Comparison of ENCODE assay signal across 25 cellular contexts in the genomic region with DNA sequence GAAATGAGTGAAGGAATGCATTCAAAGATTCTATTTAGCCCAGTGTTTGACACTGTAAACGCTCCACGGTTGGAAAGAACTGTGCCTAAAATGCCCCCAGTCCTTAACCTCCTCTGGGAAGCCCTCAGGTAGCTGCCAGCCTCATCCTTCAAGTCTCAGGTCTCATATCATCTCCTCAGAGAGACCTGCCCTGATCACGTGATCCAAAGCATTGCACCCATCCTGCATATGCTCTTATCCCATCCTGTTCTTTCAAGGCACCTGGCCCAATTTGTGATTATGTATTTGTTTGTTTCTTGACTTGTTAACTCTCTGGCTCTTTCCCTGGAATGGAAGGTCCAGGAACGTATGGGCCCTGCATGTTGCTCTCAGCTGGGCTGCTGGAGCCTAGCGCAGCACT. TPM values are rescaled to one million over a fixed set of nuclear protein-coding genes. Genes with fewer than 3 reads are reported as not detected.
A peak's percentile ranks its signal among the peaks of the same experiment; 100 is the strongest.
DNase-seq lines count a peak whose midpoint lies in the region; ATAC-seq, FAIRE-seq and TF ChIP-seq lines count a peak whose summit lies in the region.
"Had no signal": no experiment of that assay in that cellular context is flagged by ENCODE, and none has a peak within 500 bp of the region (broad histone marks: within the 10 kb centered on the region; RNA-seq: fewer than 3 reads in every experiment).

No MANE protein-coding gene starts in this region.

- H3K79me2 ChIP-seq in HepG2 (ENCODE audit: insufficient read depth, low read length), result no peaks in the 10 kb centered on the region

- no TSS peak for BruUV-seq in HepG2 (replicated peaks; lab: Mats Ljungman, UMichigan)

- H3K9me3 Mint-ChIP-seq in nephron, result no peaks in the 10 kb centered on the region
- H3K9me3 Mint-ChIP-seq: CD4-positive, alpha-beta T cell; CD8-positive, alpha-beta memory T cell had no signal

- H3K27ac Mint-ChIP-seq in nephron, result peak overlapping the region; percentile 34 to 89 (median 81)
- H3K27ac Mint-ChIP-seq: CD14-positive monocyte; CD4-positive, alpha-beta T cell had no signal

- TF ChIP-seq RAD21 in HepG2 (CRISPR knock-in tag; IDR thresholded peaks at IDR 0.05), result no peak

- H3K27me3 Mint-ChIP-seq in nephron (ENCODE audit: low read depth), result no peaks in the 10 kb centered on the region

- no peak overlapping the region for H3K9ac ChIP-seq in HepG2 (ENCODE audit: insufficient read depth, low read depth, low read length)
- H3K9ac ChIP-seq: BLaER1 treated with 17β-estradiol and CSF1 and Interleukin-3, amounts not matched to agents 10 nM and 100 nM; GM23248 had no signal

- H3K9me3 ChIP-seq in HepG2 (ENCODE audit: low read length), result no peaks in the 10 kb centered on the region
- no peaks in the 10 kb centered on the region for H3K9me3 ChIP-seq in right lobe of liver
- H3K9me3 ChIP-seq in effector memory CD4-positive, alpha-beta T cell (ENCODE audit: control insufficient read depth, low read length), result no peaks in the 10 kb centered on the region
- H3K9me3 ChIP-seq: A549; BE2C; BLaER1 treated with 17β-estradiol and CSF1 and Interleukin-3, amounts not matched to agents 10 nM and 100 nM had no signal

- no peak for TF ChIP-seq CTCF in HepG2 (CRISPR knock-in tag; IDR thresholded peaks at IDR 0.05)
- no peak for TF ChIP-seq CTCF in right lobe of liver (IDR thresholded peaks at IDR 0.05)
- no peak for TF ChIP-seq CTCF in nephron (IDR thresholded peaks at IDR 0.05; ENCODE audit: unreplicated experiment in 3 of 3)

- H3K4me1 ChIP-seq in HepG2 (ENCODE audit: insufficient read depth, low read length), result no peaks in the 10 kb centered on the region
- H3K4me1 ChIP-seq in right lobe of liver, result no peaks in the 10 kb centered on the region
- H3K4me1 ChIP-seq in effector memory CD4-positive, alpha-beta T cell (ENCODE audit: control insufficient read depth, insufficient read depth, low read length, poor library complexity, severe bottlenecking), result no peaks in the 10 kb centered on the region
- H3K4me1 ChIP-seq: A549; BE2C; BLaER1 treated with 17β-estradiol and CSF1 and Interleukin-3, amounts not matched to agents 10 nM and 100 nM had no signal

- H3K4me2 ChIP-seq in HepG2 (ENCODE audit: low read depth, low read length), result no peak overlapping the region
- H3K4me2 ChIP-seq: A549; BLaER1 treated with 17β-estradiol and CSF1 and Interleukin-3, amounts not matched to agents 10 nM and 100 nM had no signal

- H3K27me3 ChIP-seq in HepG2 (ENCODE audit: control insufficient read depth in 1 of 2, insufficient read depth in 2 of 2, low read length in 2 of 2) (peaks cover 0 to 3% of the 10 kb centered on the region in 2 experiments; a peak in 3 of 5 replicates), right lobe of liver (no peaks in the 10 kb centered on the region)
- H3K27me3 ChIP-seq in effector memory CD4-positive, alpha-beta T cell (replicated peaks; ENCODE audit: control insufficient read depth, insufficient read depth, low read length, poor library complexity, severe bottlenecking), result no peaks in the 10 kb centered on the region
- H3K27me3 ChIP-seq: BE2C; BLaER1 treated with 17β-estradiol and CSF1 and Interleukin-3, amounts not matched to agents 10 nM and 100 nM had no signal

- H3K4me3 ChIP-seq in HepG2 (replicated peaks in 1 of 3; ENCODE audit: insufficient read depth in 1 of 3, low read depth in 2 of 3, low read length in 3 of 3) (no peak overlapping the region), right lobe of liver (no peak overlapping the region)
- H3K4me3 ChIP-seq in effector memory CD4-positive, alpha-beta T cell (ENCODE audit: insufficient read depth, low read depth, low read length, poor library complexity, severe bottlenecking), result no peak overlapping the region
- H3K4me3 ChIP-seq: A549; BLaER1 treated with 17β-estradiol and CSF1 and Interleukin-3, amounts not matched to agents 10 nM and 100 nM; GM12878; GM23248 had no signal

- H2AFZ ChIP-seq in HepG2 (ENCODE audit: low read length), result no peak overlapping the region
- H2AFZ ChIP-seq: GM23248 had no signal

- no peaks in the 10 kb centered on the region for H3K36me3 Mint-ChIP-seq in nephron (ENCODE audit: low read depth)
- H3K36me3 Mint-ChIP-seq: CD14-positive monocyte had no signal

- ATAC-seq in HepG2, result no peak
- no peak for ATAC-seq in right lobe of liver
- ATAC-seq: A549, GM12878, HCT116 had no signal

- no peak overlapping the region for H3K27ac ChIP-seq in HepG2 (ENCODE audit: extremely low read length, insufficient read depth, low read length)
- H3K27ac ChIP-seq in right lobe of liver, result no peak overlapping the region
- H3K27ac ChIP-seq in effector memory CD4-positive, alpha-beta T cell (ENCODE audit: insufficient read depth, low read length, poor library complexity, severe bottlenecking), result no peak overlapping the region
- H3K27ac ChIP-seq: A549; BLaER1 treated with 17β-estradiol and CSF1 and Interleukin-3, amounts not matched to agents 10 nM and 100 nM; GM23248 had no signal

- TF ChIP-seq POLR2A in HepG2 (IDR thresholded peaks at IDR 0.05; ENCODE audit: insufficient read depth in 1 of 2, low read depth in 2 of 2, low read length in 2 of 2), result no peak
- no peak for TF ChIP-seq POLR2A in right lobe of liver (IDR thresholded peaks at IDR 0.05)

- intact Hi-C loops in HepG2 (cut with micrococcal nuclease; ENCODE audit: unreplicated experiment), result no loop called here
- intact Hi-C loops in right lobe of liver (cut with DNase I), result no loop called here

- TF ChIP-seq EP300 in HepG2 (IDR thresholded peaks at IDR 0.05; ENCODE audit: low read depth in 2 of 2, low read length in 2 of 2) (no peak), HepG2 (CRISPR knock-in tag; IDR thresholded peaks at IDR 0.05; ENCODE audit: borderline replicate concordance) (no peak)

- H3K4me1 Mint-ChIP-seq in nephron, result peaks cover 74% of the 10 kb centered on the region
- H3K4me1 Mint-ChIP-seq: CD8-positive, alpha-beta memory T cell had no signal

- in situ Hi-C loops in HepG2 (cut with HindIII; ENCODE audit: extremely low pct_ligation_motif_present, low pct_unique_long_range_greater_than_20kb), result no loop called here

- no peak for DNase-seq in HepG2 (ENCODE audit: low spot score)
- DNase-seq in right lobe of liver, result no peak
- DNase-seq in effector memory CD4-positive, alpha-beta T cell, result no peak
- no peak for DNase-seq in NCI-H1048 (lab: John Stamatoyannopoulos, UW)
- DNase-seq: 8988T; ACHN; AML-193; BE2C; CD4-positive, alpha-beta T cell; CD8-positive, alpha-beta memory T cell; DMS 273 treated with DMSO at 0.1 percent for 48 hours; DMS79; EL; GDM1; GM23248; H7 had no signal

- WGBS in HepG2 (ENCODE audit: low lambda C conversion rate), result 34% methylated on average over 5 of the region's 5 CpGs
- WGBS in right lobe of liver (ENCODE audit: insufficient coverage, low coverage, low lambda C conversion rate, missing lambda C conversion rate), result 72% methylated on average over 4 of the region's 5 CpGs

- no peaks in the 10 kb centered on the region for H4K20me1 ChIP-seq in HepG2 (ENCODE audit: insufficient read depth, low read length)
- H4K20me1 ChIP-seq: BLaER1 treated with 17β-estradiol and CSF1 and Interleukin-3, amounts not matched to agents 10 nM and 100 nM had no signal

- POLR2A ChIA-PET in HepG2 (lab: Yijun Ruan, JAX), result no interaction called here

- FAIRE-seq in HepG2 (lab: Jason Lieb, UNC), result no peak
- FAIRE-seq: A549, D721Med, GM12878, GM19239, H1 had no signal

- H3K4me3 Mint-ChIP-seq in nephron, result no peak overlapping the region
- H3K4me3 Mint-ChIP-seq: CD14-positive monocyte; CD4-positive, alpha-beta T cell; CD8-positive, alpha-beta memory T cell had no signal

- CTCF ChIA-PET in HepG2 (lab: Yijun Ruan, JAX; ENCODE audit: low intra/inter-chr PET ratio, low total read pairs), result no interaction called here

- no peaks in the 10 kb centered on the region for H3K36me3 ChIP-seq in HepG2 (replicated peaks in 1 of 2; ENCODE audit: control insufficient read depth in 1 of 2, insufficient read depth in 2 of 2, low read length in 2 of 2)
- no peaks in the 10 kb centered on the region for H3K36me3 ChIP-seq in right lobe of liver
- no peaks in the 10 kb centered on the region for H3K36me3 ChIP-seq in effector memory CD4-positive, alpha-beta T cell (ENCODE audit: control insufficient read depth, insufficient read depth, low read length)
- H3K36me3 ChIP-seq: BE2C; BLaER1 treated with 17β-estradiol and CSF1 and Interleukin-3, amounts not matched to agents 10 nM and 100 nM had no signal

RNA-seq across cellular contexts. Expression of gene C1QTNF2, which starts 8.8 kb away (rescaled TPM):
- not detected in 2 replicates for total RNA-seq in HepG2 (2016; rRNA removed; fragmentation: Illumina TruSeq; extraction: Trizol)
- not detected in 2 replicates for total RNA-seq in HepG2 (2016; cell fraction: cytosol; rRNA removed; fragmentation: Illumina TruSeq; extraction: Trizol; ENCODE audit: low read depth)
- total RNA-seq in HepG2 (2016; cell fraction: insoluble cytoplasmic fraction; rRNA removed; fragmentation: Illumina TruSeq; extraction: Trizol), result not detected in 2 replicates
- total RNA-seq in HepG2 (2016; cell fraction: membrane; rRNA removed; fragmentation: Illumina TruSeq; extraction: Trizol), result not detected in 2 replicates
- total RNA-seq in HepG2 (2016; cell fraction: nucleus; rRNA removed; fragmentation: Illumina TruSeq; extraction: Trizol), result not detected in 2 replicates
- not detected in 2 replicates for polyA plus RNA-seq in HepG2 (2011; rRNA removed)
- not detected in 2 replicates for polyA plus RNA-seq in HepG2 (2011; cell fraction: cytosol; rRNA removed)
- polyA plus RNA-seq in HepG2 (2011; cell fraction: nucleus; rRNA removed), result not detected in 2 replicates
- polyA plus RNA-seq in HepG2 (2012), result not detected in 2 replicates
- polyA plus RNA-seq in HepG2 (2016; cell fraction: cytosol; fragmentation: Illumina TruSeq; extraction: Trizol; ENCODE audit: low read depth), result not detected in 2 replicates
- not detected in 2 replicates for polyA plus RNA-seq in HepG2 (2016; cell fraction: insoluble cytoplasmic fraction; fragmentation: Illumina TruSeq; extraction: Trizol; ENCODE audit: low read depth)
- not detected in 2 replicates for polyA plus RNA-seq in HepG2 (2016; cell fraction: membrane; fragmentation: Illumina TruSeq; extraction: Trizol; ENCODE audit: low read depth)
- polyA plus RNA-seq in HepG2 (2016; cell fraction: nucleus; fragmentation: Illumina TruSeq; extraction: Trizol; ENCODE audit: insufficient read depth, low read depth), result not detected in 2 replicates
- polyA minus RNA-seq in HepG2 (2011; rRNA and poly(A)+ RNA removed; ENCODE audit: low replicate concordance), result not detected in 2 replicates
- polyA minus RNA-seq in HepG2 (2011; cell fraction: cytosol; rRNA and poly(A)+ RNA removed), result not detected in 2 replicates
- polyA minus RNA-seq in HepG2 (2011; cell fraction: nucleus; rRNA and poly(A)+ RNA removed), result not detected in 2 replicates
- total RNA-seq in right lobe of liver, result under 1 TPM in 4 of 6 experiments, not detected in 2; 0.11 to 0.30 (median 0.15) TPM
- total RNA-seq: CD4-positive, alpha-beta T cell; CD8-positive, alpha-beta memory T cell; GM12878; H7 had no signal
- polyA plus RNA-seq: CD14-positive monocyte; CD8-positive, alpha-beta memory T cell; GM12878 had no signal

RNA-seq across cellular contexts. Expression of gene FAM200C, which starts 38.2 kb away (rescaled TPM):
- total RNA-seq in HepG2 (2016; rRNA removed; fragmentation: Illumina TruSeq; extraction: Trizol) (4.7 and 6.4 TPM in 2 replicates), right lobe of liver (1 to 10 TPM in 2 of 6 experiments, under 1 TPM in 4; 0.56 to 1.2 (median 0.95) TPM)
- 1.4 and 1.5 TPM in 2 replicates for total RNA-seq in HepG2 (2016; cell fraction: cytosol; rRNA removed; fragmentation: Illumina TruSeq; extraction: Trizol; ENCODE audit: low read depth)
- 4.8 and 6.4 TPM in 2 replicates for total RNA-seq in HepG2 (2016; cell fraction: insoluble cytoplasmic fraction; rRNA removed; fragmentation: Illumina TruSeq; extraction: Trizol)
- 2.7 and 2.8 TPM in 2 replicates for total RNA-seq in HepG2 (2016; cell fraction: membrane; rRNA removed; fragmentation: Illumina TruSeq; extraction: Trizol)
- 4.6 and 5.8 TPM in 2 replicates for total RNA-seq in HepG2 (2016; cell fraction: nucleus; rRNA removed; fragmentation: Illumina TruSeq; extraction: Trizol)
- polyA plus RNA-seq in HepG2 (2011; rRNA removed), result 2.7 and 3.2 TPM in 2 replicates
- 1.2 and 1.5 TPM in 2 replicates for polyA plus RNA-seq in HepG2 (2011; cell fraction: cytosol; rRNA removed)
- 2.3 and 3.1 TPM in 2 replicates for polyA plus RNA-seq in HepG2 (2011; cell fraction: nucleus; rRNA removed)
- 2.5 and 3.8 TPM in 2 replicates for polyA plus RNA-seq in HepG2 (2012)
- polyA plus RNA-seq in HepG2 (2016; cell fraction: cytosol; fragmentation: Illumina TruSeq; extraction: Trizol; ENCODE audit: low read depth), result 0.40 and 0.49 TPM in 2 replicates
- polyA plus RNA-seq in HepG2 (2016; cell fraction: insoluble cytoplasmic fraction; fragmentation: Illumina TruSeq; extraction: Trizol; ENCODE audit: low read depth), result 3.9 and 4.4 TPM in 2 replicates
- polyA plus RNA-seq in HepG2 (2016; cell fraction: membrane; fragmentation: Illumina TruSeq; extraction: Trizol; ENCODE audit: low read depth), result 0.83 and 1.1 TPM in 2 replicates
- 6.4 and 6.6 TPM in 2 replicates for polyA plus RNA-seq in HepG2 (2016; cell fraction: nucleus; fragmentation: Illumina TruSeq; extraction: Trizol; ENCODE audit: insufficient read depth, low read depth)
- polyA minus RNA-seq in HepG2 (2011; rRNA and poly(A)+ RNA removed; ENCODE audit: low replicate concordance), result 2.0 and 3.0 TPM in 2 replicates
- polyA minus RNA-seq in HepG2 (2011; cell fraction: cytosol; rRNA and poly(A)+ RNA removed), result 1.9 and 2.4 TPM in 2 replicates
- 8.4 and 11.1 TPM in 2 replicates for polyA minus RNA-seq in HepG2 (2011; cell fraction: nucleus; rRNA and poly(A)+ RNA removed)

RNA-seq across cellular contexts. Expression of gene CCNJL, which starts 49.3 kb away (rescaled TPM):
- 1.1 and 1.6 TPM in 2 replicates for total RNA-seq in HepG2 (2016; rRNA removed; fragmentation: Illumina TruSeq; extraction: Trizol)
- 0.44 and 0.51 TPM in 2 replicates for total RNA-seq in HepG2 (2016; cell fraction: cytosol; rRNA removed; fragmentation: Illumina TruSeq; extraction: Trizol; ENCODE audit: low read depth)
- total RNA-seq in HepG2 (2016; cell fraction: insoluble cytoplasmic fraction; rRNA removed; fragmentation: Illumina TruSeq; extraction: Trizol), result 1.0 and 1.5 TPM in 2 replicates
- total RNA-seq in HepG2 (2016; cell fraction: membrane; rRNA removed; fragmentation: Illumina TruSeq; extraction: Trizol), result 1.6 and 1.8 TPM in 2 replicates
- 1.2 and 1.3 TPM in 2 replicates for total RNA-seq in HepG2 (2016; cell fraction: nucleus; rRNA removed; fragmentation: Illumina TruSeq; extraction: Trizol)
- polyA plus RNA-seq in HepG2 (2011; rRNA removed), result 4.2 and 4.4 TPM in 2 replicates
- polyA plus RNA-seq in HepG2 (2011; cell fraction: cytosol; rRNA removed), result 1.7 and 2.8 TPM in 2 replicates
- 3.2 and 3.9 TPM in 2 replicates for polyA plus RNA-seq in HepG2 (2011; cell fraction: nucleus; rRNA removed)
- polyA plus RNA-seq in HepG2 (2012), result 2.1 and 3.0 TPM in 2 replicates
- 0.73 and 1.4 TPM in 2 replicates for polyA plus RNA-seq in HepG2 (2016; cell fraction: cytosol; fragmentation: Illumina TruSeq; extraction: Trizol; ENCODE audit: low read depth)
- 2.2 and 2.7 TPM in 2 replicates for polyA plus RNA-seq in HepG2 (2016; cell fraction: insoluble cytoplasmic fraction; fragmentation: Illumina TruSeq; extraction: Trizol; ENCODE audit: low read depth)
- 1.9 and 2.3 TPM in 2 replicates for polyA plus RNA-seq in HepG2 (2016; cell fraction: membrane; fragmentation: Illumina TruSeq; extraction: Trizol; ENCODE audit: low read depth)
- polyA plus RNA-seq in HepG2 (2016; cell fraction: nucleus; fragmentation: Illumina TruSeq; extraction: Trizol; ENCODE audit: insufficient read depth, low read depth), result 2.6 and 2.7 TPM in 2 replicates
- polyA minus RNA-seq in HepG2 (2011; rRNA and poly(A)+ RNA removed; ENCODE audit: low replicate concordance), result 2.0 and 10.0 TPM in 2 replicates
- 1.9 and 2.3 TPM in 2 replicates for polyA minus RNA-seq in HepG2 (2011; cell fraction: cytosol; rRNA and poly(A)+ RNA removed)
- 4.7 and 5.5 TPM in 2 replicates for polyA minus RNA-seq in HepG2 (2011; cell fraction: nucleus; rRNA and poly(A)+ RNA removed)
- under 1 TPM; 0.19 to 0.79 (median 0.44) TPM for total RNA-seq in right lobe of liver
- total RNA-seq: CD4-positive, alpha-beta T cell; CD8-positive, alpha-beta memory T cell had no signal
- polyA plus RNA-seq: CD14-positive monocyte; CD8-positive, alpha-beta memory T cell; GM23248 had no signal

RNA-seq across cellular contexts. Expression of gene SLU7, which starts 57.3 kb away (rescaled TPM):
- 39.2 and 52.6 TPM in 2 replicates for total RNA-seq in HepG2 (2016; rRNA removed; fragmentation: Illumina TruSeq; extraction: Trizol)
- 5.4 and 6.3 TPM in 2 replicates for total RNA-seq in HepG2 (2016; cell fraction: cytosol; rRNA removed; fragmentation: Illumina TruSeq; extraction: Trizol; ENCODE audit: low read depth)
- 37.1 and 52.6 TPM in 2 replicates for total RNA-seq in HepG2 (2016; cell fraction: insoluble cytoplasmic fraction; rRNA removed; fragmentation: Illumina TruSeq; extraction: Trizol)
- 12.2 and 13.1 TPM in 2 replicates for total RNA-seq in HepG2 (2016; cell fraction: membrane; rRNA removed; fragmentation: Illumina TruSeq; extraction: Trizol)
- total RNA-seq in HepG2 (2016; cell fraction: nucleus; rRNA removed; fragmentation: Illumina TruSeq; extraction: Trizol), result 23.3 and 25.9 TPM in 2 replicates
- polyA plus RNA-seq in HepG2 (2011; rRNA removed), result 13.6 and 24.0 TPM in 2 replicates
- 10.5 and 14.8 TPM in 2 replicates for polyA plus RNA-seq in HepG2 (2011; cell fraction: cytosol; rRNA removed)
- polyA plus RNA-seq in HepG2 (2011; cell fraction: nucleus; rRNA removed), result 8.8 and 11.4 TPM in 2 replicates
- polyA plus RNA-seq in HepG2 (2012), result 36.7 and 47.7 TPM in 2 replicates
- polyA plus RNA-seq in HepG2 (2016; cell fraction: cytosol; fragmentation: Illumina TruSeq; extraction: Trizol; ENCODE audit: low read depth), result 3.8 and 3.9 TPM in 2 replicates
- polyA plus RNA-seq in HepG2 (2016; cell fraction: insoluble cytoplasmic fraction; fragmentation: Illumina TruSeq; extraction: Trizol; ENCODE audit: low read depth), result 41.9 and 42.0 TPM in 2 replicates
- polyA plus RNA-seq in HepG2 (2016; cell fraction: membrane; fragmentation: Illumina TruSeq; extraction: Trizol; ENCODE audit: low read depth), result 4.5 and 5.5 TPM in 2 replicates
- 29.1 and 31.2 TPM in 2 replicates for polyA plus RNA-seq in HepG2 (2016; cell fraction: nucleus; fragmentation: Illumina TruSeq; extraction: Trizol; ENCODE audit: insufficient read depth, low read depth)
- polyA minus RNA-seq in HepG2 (2011; rRNA and poly(A)+ RNA removed; ENCODE audit: low replicate concordance), result 3.7 and 8.6 TPM in 2 replicates
- 7.6 and 13.9 TPM in 2 replicates for polyA minus RNA-seq in HepG2 (2011; cell fraction: cytosol; rRNA and poly(A)+ RNA removed)
- 25.4 and 32.6 TPM in 2 replicates for polyA minus RNA-seq in HepG2 (2011; cell fraction: nucleus; rRNA and poly(A)+ RNA removed)
- total RNA-seq in right lobe of liver, result 10 to 100 TPM; 11.6 to 19.4 (median 17.0) TPM
